ENCODE assay signal across 1 cellular context in the genomic region with DNA sequence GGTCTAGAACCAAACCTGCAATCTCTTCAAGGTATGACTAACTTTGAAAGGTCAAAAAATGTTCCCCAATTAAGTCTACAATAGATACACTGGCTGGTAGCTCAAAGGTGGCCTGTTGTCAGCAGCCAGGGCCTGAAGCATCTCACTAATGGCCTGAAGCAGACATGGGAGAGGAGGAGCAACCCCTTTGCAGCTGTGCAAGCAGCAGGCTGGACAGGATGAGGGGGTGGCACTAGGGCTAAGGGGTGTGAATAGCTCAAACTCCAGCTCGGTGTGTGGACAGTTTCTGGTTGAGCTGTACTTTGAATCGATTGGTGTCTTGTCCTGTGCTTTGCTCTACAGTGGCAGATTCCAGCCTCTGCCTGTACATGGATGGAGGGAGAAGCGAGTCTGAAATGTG.
TF ChIP-seq lines count a peak whose summit lies in the region.

No MANE protein-coding gene starts in this region.

TF ChIP-seq in HepG2, 621 proteins besides CTCF, POLR2A, EP300 and RAD21 (continued from another document and continues in another):
- peak; percentile 75; the same call in 1 of the 2 replicates for TF ChIP-seq HDAC2 (CRISPR knock-in tag; IDR thresholded peaks at IDR 0.05)
- TF ChIP-seq ZNF619 (CRISPR knock-in tag; IDR thresholded peaks at IDR 0.05): peak; percentile 64; the same call in 1 of the 2 replicates
- TF ChIP-seq SOX13 (IDR thresholded peaks at IDR 0.05): no peak
- peak in 1 of 2 experiments; percentile 18; a peak in 1 of 4 replicates for TF ChIP-seq SOX13 (CRISPR knock-in tag; conservative IDR thresholded peaks at IDR 0.05 in 1 of 2, IDR thresholded peaks at IDR 0.05 in 1 of 2)
- TF ChIP-seq NCOR1 (IDR thresholded peaks at IDR 0.05; ENCODE audit: borderline replicate concordance, low read length): peak; percentile 56; the same call in 1 of the 2 replicates
- TF ChIP-seq NR1H2 (CRISPR knock-in tag; IDR thresholded peaks at IDR 0.05; ENCODE audit: borderline replicate concordance, low read depth): no peak
- TF ChIP-seq ZNF3 (CRISPR knock-in tag; IDR thresholded peaks at IDR 0.05): no peak
- TF ChIP-seq, protein P1, sequence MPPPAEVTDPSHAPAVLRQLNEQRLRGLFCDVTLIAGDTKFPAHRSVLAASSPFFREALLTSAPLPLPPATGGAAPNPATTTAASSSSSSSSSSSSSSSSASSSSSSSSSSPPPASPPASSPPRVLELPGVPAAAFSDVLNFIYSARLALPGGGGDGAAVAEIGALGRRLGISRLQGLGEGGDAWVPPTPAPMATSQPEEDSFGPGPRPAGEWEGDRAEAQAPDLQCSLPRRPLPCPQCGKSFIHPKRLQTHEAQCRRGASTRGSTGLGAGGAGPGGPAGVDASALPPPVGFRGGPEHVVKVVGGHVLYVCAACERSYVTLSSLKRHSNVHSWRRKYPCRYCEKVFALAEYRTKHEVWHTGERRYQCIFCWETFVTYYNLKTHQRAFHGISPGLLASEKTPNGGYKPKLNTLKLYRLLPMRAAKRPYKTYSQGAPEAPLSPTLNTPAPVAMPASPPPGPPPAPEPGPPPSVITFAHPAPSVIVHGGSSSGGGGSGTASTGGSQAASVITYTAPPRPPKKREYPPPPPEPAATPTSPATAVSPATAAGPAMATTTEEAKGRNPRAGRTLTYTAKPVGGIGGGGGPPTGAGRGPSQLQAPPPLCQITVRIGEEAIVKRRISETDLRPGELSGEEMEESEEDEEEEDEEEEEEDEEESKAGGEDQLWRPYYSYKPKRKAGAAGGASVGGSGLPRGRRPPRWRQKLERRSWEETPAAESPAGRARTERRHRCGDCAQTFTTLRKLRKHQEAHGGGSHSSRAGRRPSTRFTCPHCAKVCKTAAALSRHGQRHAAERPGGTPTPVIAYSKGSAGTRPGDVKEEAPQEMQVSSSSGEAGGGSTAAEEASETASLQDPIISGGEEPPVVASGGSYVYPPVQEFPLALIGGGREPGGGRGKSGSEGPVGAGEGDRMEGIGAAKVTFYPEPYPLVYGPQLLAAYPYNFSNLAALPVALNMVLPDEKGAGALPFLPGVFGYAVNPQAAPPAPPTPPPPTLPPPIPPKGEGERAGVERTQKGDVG (CRISPR knock-in tag; IDR thresholded peaks at IDR 0.05; ENCODE audit: borderline replicate concordance): peak; percentile 58; the same call in 1 of the 2 replicates
- peak; percentile 35; the same call in 1 of the 2 replicates for TF ChIP-seq SMYD3 (CRISPR knock-in tag; IDR thresholded peaks at IDR 0.05)
- TF ChIP-seq, protein P2, sequence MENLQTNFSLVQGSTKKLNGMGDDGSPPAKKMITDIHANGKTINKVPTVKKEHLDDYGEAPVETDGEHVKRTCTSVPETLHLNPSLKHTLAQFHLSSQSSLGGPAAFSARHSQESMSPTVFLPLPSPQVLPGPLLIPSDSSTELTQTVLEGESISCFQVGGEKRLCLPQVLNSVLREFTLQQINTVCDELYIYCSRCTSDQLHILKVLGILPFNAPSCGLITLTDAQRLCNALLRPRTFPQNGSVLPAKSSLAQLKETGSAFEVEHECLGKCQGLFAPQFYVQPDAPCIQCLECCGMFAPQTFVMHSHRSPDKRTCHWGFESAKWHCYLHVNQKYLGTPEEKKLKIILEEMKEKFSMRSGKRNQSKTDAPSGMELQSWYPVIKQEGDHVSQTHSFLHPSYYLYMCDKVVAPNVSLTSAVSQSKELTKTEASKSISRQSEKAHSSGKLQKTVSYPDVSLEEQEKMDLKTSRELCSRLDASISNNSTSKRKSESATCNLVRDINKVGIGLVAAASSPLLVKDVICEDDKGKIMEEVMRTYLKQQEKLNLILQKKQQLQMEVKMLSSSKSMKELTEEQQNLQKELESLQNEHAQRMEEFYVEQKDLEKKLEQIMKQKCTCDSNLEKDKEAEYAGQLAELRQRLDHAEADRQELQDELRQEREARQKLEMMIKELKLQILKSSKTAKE (CRISPR knock-in tag; IDR thresholded peaks at IDR 0.05; ENCODE audit: borderline replicate concordance): no peak
- no peak for TF ChIP-seq ZNF768 (CRISPR knock-in tag; IDR thresholded peaks at IDR 0.05)
- TF ChIP-seq, protein P3, sequence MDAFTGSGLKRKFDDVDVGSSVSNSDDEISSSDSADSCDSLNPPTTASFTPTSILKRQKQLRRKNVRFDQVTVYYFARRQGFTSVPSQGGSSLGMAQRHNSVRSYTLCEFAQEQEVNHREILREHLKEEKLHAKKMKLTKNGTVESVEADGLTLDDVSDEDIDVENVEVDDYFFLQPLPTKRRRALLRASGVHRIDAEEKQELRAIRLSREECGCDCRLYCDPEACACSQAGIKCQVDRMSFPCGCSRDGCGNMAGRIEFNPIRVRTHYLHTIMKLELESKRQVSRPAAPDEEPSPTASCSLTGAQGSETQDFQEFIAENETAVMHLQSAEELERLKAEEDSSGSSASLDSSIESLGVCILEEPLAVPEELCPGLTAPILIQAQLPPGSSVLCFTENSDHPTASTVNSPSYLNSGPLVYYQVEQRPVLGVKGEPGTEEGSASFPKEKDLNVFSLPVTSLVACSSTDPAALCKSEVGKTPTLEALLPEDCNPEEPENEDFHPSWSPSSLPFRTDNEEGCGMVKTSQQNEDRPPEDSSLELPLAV (CRISPR knock-in tag; conservative IDR thresholded peaks at IDR 0.05; ENCODE audit: low read depth): no peak
- no peak for TF ChIP-seq ZNF484 (CRISPR knock-in tag; IDR thresholded peaks at IDR 0.05; ENCODE audit: borderline replicate concordance, low read depth)
- TF ChIP-seq, protein P4, sequence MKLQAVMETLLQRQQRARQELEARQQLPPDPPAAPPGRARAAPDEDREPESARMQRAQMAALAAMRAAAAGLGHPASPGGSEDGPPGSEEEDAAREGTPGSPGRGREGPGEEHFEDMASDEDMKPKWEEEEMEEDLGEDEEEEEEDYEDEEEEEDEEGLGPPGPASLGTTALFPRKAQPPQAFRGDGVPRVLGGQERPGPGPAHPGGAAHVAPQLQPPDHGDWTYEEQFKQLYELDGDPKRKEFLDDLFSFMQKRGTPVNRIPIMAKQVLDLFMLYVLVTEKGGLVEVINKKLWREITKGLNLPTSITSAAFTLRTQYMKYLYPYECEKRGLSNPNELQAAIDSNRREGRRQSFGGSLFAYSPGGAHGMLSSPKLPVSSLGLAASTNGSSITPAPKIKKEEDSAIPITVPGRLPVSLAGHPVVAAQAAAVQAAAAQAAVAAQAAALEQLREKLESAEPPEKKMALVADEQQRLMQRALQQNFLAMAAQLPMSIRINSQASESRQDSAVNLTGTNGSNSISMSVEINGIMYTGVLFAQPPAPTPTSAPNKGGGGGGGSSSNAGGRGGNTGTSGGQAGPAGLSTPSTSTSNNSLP (IDR thresholded peaks at IDR 0.05; ENCODE audit: low read depth, low read length): 0 out of 2 replicates have a peak, but pooled peaks have one; percentile 34
- peak; percentile 72; the same call in 1 of the 2 replicates for TF ChIP-seq KDM3A (CRISPR knock-in tag; IDR thresholded peaks at IDR 0.05; ENCODE audit: low read depth)
- TF ChIP-seq NR2F6 (IDR thresholded peaks at IDR 0.05): 0 out of 2 replicates have a peak, but pooled peaks have one; percentile 8
- no peak for TF ChIP-seq NR2F6 (CRISPR knock-in tag; IDR thresholded peaks at IDR 0.05)
- TF ChIP-seq MATR3 (CRISPR knock-in tag; IDR thresholded peaks at IDR 0.05): no peak
- TF ChIP-seq PPARG (CRISPR knock-in tag; conservative IDR thresholded peaks at IDR 0.05): 0 out of 2 replicates have a peak, but pooled peaks have one; percentile 8
- TF ChIP-seq, protein P5, sequence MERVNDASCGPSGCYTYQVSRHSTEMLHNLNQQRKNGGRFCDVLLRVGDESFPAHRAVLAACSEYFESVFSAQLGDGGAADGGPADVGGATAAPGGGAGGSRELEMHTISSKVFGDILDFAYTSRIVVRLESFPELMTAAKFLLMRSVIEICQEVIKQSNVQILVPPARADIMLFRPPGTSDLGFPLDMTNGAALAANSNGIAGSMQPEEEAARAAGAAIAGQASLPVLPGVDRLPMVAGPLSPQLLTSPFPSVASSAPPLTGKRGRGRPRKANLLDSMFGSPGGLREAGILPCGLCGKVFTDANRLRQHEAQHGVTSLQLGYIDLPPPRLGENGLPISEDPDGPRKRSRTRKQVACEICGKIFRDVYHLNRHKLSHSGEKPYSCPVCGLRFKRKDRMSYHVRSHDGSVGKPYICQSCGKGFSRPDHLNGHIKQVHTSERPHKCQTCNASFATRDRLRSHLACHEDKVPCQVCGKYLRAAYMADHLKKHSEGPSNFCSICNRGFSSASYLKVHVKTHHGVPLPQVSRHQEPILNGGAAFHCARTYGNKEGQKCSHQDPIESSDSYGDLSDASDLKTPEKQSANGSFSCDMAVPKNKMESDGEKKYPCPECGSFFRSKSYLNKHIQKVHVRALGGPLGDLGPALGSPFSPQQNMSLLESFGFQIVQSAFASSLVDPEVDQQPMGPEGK (CRISPR knock-in tag; IDR thresholded peaks at IDR 0.05): peak; percentile 69; the same call in 1 of the 2 replicates
- TF ChIP-seq, protein P6, sequence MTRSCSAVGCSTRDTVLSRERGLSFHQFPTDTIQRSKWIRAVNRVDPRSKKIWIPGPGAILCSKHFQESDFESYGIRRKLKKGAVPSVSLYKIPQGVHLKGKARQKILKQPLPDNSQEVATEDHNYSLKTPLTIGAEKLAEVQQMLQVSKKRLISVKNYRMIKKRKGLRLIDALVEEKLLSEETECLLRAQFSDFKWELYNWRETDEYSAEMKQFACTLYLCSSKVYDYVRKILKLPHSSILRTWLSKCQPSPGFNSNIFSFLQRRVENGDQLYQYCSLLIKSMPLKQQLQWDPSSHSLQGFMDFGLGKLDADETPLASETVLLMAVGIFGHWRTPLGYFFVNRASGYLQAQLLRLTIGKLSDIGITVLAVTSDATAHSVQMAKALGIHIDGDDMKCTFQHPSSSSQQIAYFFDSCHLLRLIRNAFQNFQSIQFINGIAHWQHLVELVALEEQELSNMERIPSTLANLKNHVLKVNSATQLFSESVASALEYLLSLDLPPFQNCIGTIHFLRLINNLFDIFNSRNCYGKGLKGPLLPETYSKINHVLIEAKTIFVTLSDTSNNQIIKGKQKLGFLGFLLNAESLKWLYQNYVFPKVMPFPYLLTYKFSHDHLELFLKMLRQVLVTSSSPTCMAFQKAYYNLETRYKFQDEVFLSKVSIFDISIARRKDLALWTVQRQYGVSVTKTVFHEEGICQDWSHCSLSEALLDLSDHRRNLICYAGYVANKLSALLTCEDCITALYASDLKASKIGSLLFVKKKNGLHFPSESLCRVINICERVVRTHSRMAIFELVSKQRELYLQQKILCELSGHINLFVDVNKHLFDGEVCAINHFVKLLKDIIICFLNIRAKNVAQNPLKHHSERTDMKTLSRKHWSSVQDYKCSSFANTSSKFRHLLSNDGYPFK (CRISPR knock-in tag; IDR thresholded peaks at IDR 0.05; ENCODE audit: borderline replicate concordance): no peak
- TF ChIP-seq, protein P7, sequence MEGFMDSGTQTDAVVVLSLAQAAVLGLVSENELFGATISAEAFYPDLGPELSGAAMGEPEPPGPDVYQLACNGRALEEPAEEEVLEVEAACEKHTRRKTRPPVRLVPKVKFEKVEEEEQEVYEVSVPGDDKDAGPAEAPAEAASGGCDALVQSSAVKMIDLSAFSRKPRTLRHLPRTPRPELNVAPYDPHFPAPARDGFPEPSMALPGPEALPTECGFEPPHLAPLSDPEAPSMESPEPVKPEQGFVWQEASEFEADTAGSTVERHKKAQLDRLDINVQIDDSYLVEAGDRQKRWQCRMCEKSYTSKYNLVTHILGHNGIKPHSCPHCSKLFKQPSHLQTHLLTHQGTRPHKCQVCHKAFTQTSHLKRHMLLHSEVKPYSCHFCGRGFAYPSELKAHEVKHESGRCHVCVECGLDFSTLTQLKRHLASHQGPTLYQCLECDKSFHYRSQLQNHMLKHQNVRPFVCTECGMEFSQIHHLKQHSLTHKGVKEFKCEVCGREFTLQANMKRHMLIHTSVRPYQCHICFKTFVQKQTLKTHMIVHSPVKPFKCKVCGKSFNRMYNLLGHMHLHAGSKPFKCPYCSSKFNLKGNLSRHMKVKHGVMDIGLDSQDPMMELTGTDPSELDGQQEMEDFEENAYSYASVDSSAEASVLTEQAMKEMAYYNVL (CRISPR knock-in tag; IDR thresholded peaks at IDR 0.05; ENCODE audit: borderline replicate concordance): no peak; the same call in 1 of the 2 replicates
- TF ChIP-seq FOXO1 (CRISPR knock-in tag; IDR thresholded peaks at IDR 0.05): peak; percentile 51; the same call in 1 of the 2 replicates
- TF ChIP-seq CBX2 (IDR thresholded peaks at IDR 0.05; ENCODE audit: low read depth, low read length): no peak
- TF ChIP-seq CBX2 (CRISPR knock-in tag; IDR thresholded peaks at IDR 0.05; ENCODE audit: low read depth): no peak
- TF ChIP-seq ZNF350 (CRISPR knock-in tag; IDR thresholded peaks at IDR 0.05; ENCODE audit: borderline replicate concordance, low read depth): no peak
- TF ChIP-seq ZKSCAN8 (CRISPR knock-in tag; IDR thresholded peaks at IDR 0.05; ENCODE audit: borderline replicate concordance): 0 out of 2 replicates have a peak, but pooled peaks have one; percentile 38
- peak; percentile 55; the same call in 1 of the 2 replicates for TF ChIP-seq RXRB (CRISPR knock-in tag; IDR thresholded peaks at IDR 0.05; ENCODE audit: borderline replicate concordance)
- TF ChIP-seq ZSCAN31 (CRISPR knock-in tag; IDR thresholded peaks at IDR 0.05; ENCODE audit: low read depth): 0 out of 2 replicates have a peak, but pooled peaks have one; percentile 63
- TF ChIP-seq ZNF121 (CRISPR knock-in tag; IDR thresholded peaks at IDR 0.05): peak; percentile 29; the same call in 1 of the 2 replicates
- peak; percentile 73 for TF ChIP-seq ZNF331 (CRISPR knock-in tag; IDR thresholded peaks at IDR 0.05)
- 0 out of 2 replicates have a peak, but pooled peaks have one; percentile 63 for TF ChIP-seq ZNF724P (CRISPR knock-in tag; IDR thresholded peaks at IDR 0.05; ENCODE audit: borderline replicate concordance)
- TF ChIP-seq, protein P8, sequence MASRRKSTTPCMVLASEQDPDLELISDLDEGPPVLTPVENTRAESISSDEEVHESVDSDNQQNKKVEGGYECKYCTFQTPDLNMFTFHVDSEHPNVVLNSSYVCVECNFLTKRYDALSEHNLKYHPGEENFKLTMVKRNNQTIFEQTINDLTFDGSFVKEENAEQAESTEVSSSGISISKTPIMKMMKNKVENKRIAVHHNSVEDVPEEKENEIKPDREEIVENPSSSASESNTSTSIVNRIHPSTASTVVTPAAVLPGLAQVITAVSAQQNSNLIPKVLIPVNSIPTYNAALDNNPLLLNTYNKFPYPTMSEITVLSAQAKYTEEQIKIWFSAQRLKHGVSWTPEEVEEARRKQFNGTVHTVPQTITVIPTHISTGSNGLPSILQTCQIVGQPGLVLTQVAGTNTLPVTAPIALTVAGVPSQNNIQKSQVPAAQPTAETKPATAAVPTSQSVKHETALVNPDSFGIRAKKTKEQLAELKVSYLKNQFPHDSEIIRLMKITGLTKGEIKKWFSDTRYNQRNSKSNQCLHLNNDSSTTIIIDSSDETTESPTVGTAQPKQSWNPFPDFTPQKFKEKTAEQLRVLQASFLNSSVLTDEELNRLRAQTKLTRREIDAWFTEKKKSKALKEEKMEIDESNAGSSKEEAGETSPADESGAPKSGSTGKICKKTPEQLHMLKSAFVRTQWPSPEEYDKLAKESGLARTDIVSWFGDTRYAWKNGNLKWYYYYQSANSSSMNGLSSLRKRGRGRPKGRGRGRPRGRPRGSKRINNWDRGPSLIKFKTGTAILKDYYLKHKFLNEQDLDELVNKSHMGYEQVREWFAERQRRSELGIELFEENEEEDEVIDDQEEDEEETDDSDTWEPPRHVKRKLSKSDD (CRISPR knock-in tag; IDR thresholded peaks at IDR 0.05; ENCODE audit: low read depth): 0 out of 2 replicates have a peak, but pooled peaks have one; percentile 31
- TF ChIP-seq NONO (IDR thresholded peaks at IDR 0.05): no peak
- TF ChIP-seq NONO (CRISPR knock-in tag; conservative IDR thresholded peaks at IDR 0.05): peak; percentile 61; the same call in 1 of the 2 replicates
- no peak for TF ChIP-seq NFE2 (CRISPR knock-in tag; IDR thresholded peaks at IDR 0.05)
- peak; percentile 61; the same call in 1 of the 2 replicates for TF ChIP-seq ZNF792 (CRISPR knock-in tag; IDR thresholded peaks at IDR 0.05)
- peak; percentile 74 for TF ChIP-seq FOXC1 (CRISPR knock-in tag; IDR thresholded peaks at IDR 0.05; ENCODE audit: borderline replicate concordance)
